Comparison of ENCODE assay signal across 8 cellular contexts in the genomic region with DNA sequence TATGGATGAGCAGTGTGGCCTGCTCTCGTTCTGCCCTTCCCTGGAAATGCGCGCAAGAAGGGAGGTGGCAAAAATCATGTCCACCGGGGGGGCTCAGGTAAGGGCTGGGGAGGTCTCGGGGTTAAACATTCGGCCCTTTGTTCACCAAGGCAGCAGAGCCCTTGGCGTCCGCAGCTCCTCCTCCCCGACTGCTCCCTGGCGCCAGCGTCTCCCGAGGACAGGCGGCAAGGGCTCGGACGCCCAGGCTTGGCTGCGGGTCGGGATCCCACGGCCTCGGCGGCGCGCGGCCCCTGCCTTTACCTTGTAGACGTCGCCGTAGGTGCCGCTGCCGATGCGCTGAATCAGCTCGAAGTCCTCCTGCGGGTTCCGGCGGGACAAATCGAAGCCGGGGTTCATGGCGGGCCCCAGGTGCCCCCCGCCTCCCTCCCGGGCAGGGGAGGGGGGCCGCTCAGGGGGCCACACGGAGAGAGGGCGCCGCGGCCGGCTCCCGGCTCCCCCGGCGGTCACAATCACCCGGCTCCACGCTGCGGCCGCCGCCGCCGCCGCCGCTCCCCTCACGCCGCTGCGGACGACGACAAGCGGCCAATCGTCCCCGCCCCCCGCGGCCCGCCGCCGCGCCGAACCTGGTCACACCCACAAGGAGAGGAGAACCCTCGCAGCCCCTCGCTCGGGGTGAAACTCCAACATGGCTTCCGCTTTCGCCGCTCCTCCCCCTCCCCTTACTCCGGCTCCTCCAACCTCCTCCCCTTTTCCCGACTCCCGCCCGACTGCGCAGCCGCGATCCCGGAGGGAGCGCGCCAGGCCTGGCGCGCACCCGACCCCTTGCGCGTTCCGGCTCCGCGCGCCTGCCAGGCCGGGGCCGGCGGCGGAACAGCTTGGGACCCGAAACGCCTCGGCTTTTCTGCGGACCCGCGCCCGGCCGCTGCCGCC. TPM values are rescaled to one million over a fixed set of nuclear protein-coding genes. Genes with fewer than 3 reads are reported as not detected.
DNase-seq lines count a peak whose midpoint lies in the region; ATAC-seq, FAIRE-seq and TF ChIP-seq lines count a peak whose summit lies in the region.

A gene (minus strand): TSS at position 694 of the 930 bp plus-strand sequence. CDS start 298 bp downstream, at position 396.

- no peaks in the 10 kb centered on the region for H3K9me3 ChIP-seq in kidney (ENCODE audit: control insufficient read depth in 1 of 2, low read length in 2 of 2)

- peak within 1 kb of the TSS; percentile 80 to 89 for H3K27ac ChIP-seq in kidney (ENCODE audit: low read depth in 2 of 2, low read length in 2 of 2)

- H3K4me3 ChIP-seq in kidney (ENCODE audit: low read length in 2 of 2), result peak within 1 kb of the TSS; percentile 86 to 96

- peak within 1 kb of the TSS; percentile 91 to 96 for H3K9ac ChIP-seq in kidney (ENCODE audit: low read length in 2 of 2)

- peak; percentile 75 for ATAC-seq in GM19035 (IDR thresholded peaks at IDR 0.05; ENCODE audit: unreplicated experiment)
- ATAC-seq in HG03342 (IDR thresholded peaks at IDR 0.05; ENCODE audit: unreplicated experiment), result peak; percentile 71

- TF ChIP-seq CTCF in AG09319 (IDR thresholded peaks at IDR 0.05; ENCODE audit: low read depth, low read length) (no peak), kidney (IDR thresholded peaks at IDR 0.05; ENCODE audit: borderline replicate concordance, extremely low read depth, insufficient read depth) (no peak)

- H3K36me3 ChIP-seq in kidney (ENCODE audit: control insufficient read depth in 1 of 2, insufficient read depth in 2 of 2, low read length in 2 of 2), result no peaks in the 10 kb centered on the region

- no peak for FAIRE-seq in kidney (lab: Jason Lieb, UNC)

- peak; percentile 82 for DNase-seq in AG09319 (ENCODE audit: extremely low read depth, low read depth)
- DNase-seq in NCI-H446 (lab: John Stamatoyannopoulos, UW), result peak; percentile 88 to 95
- DNase-seq in activated CD4-positive, CD25-positive, alpha-beta regulatory T cell treated with anti-CD3 and anti-CD28 coated beads, Interleukin-2, amount 50 U/mL, for 72 hours, result peak; percentile 81
- peak; percentile 94 for DNase-seq in cerebellum (ENCODE audit: low spot score)
- peak; percentile 97 for DNase-seq in kidney
- peak; percentile 42 to 58 for DNase-seq in stimulated activated CD4-positive, alpha-beta T cell treated with anti-CD3 and anti-CD28 coated beads, Interleukin-15, amount 100 ng/mL, for 1 hour (ENCODE audit: low read depth in 1 of 2, low spot score in 1 of 2)

- intact Hi-C loops in kidney (cut with DNase I), result no loop called here

- H3K4me1 ChIP-seq in kidney (ENCODE audit: control insufficient read depth in 1 of 2, insufficient read depth in 1 of 2, low read depth in 1 of 2, low read length in 2 of 2), result peaks cover 16 to 34% of the 10 kb centered on the region in 2 donors

RNA-seq across cellular contexts. Expression of the gene that starts here (rescaled TPM):
- 137 TPM for total RNA-seq in cerebellum
- total RNA-seq in kidney, result 39.5 TPM
- 14.9 TPM for polyA plus RNA-seq in kidney (ENCODE audit: insufficient read depth, low read depth, low replicate concordance)

Comparison
In these comparisons a context has a peak if more than half of its experiments do, and no peak if none do; other contexts are left out.
1. Peak in every context shown above with its lines: DNase-seq, ATAC-seq, H3K4me3 ChIP-seq and H3K27ac ChIP-seq.